ENCODE assay signal across 8 cellular contexts in the genomic region with DNA sequence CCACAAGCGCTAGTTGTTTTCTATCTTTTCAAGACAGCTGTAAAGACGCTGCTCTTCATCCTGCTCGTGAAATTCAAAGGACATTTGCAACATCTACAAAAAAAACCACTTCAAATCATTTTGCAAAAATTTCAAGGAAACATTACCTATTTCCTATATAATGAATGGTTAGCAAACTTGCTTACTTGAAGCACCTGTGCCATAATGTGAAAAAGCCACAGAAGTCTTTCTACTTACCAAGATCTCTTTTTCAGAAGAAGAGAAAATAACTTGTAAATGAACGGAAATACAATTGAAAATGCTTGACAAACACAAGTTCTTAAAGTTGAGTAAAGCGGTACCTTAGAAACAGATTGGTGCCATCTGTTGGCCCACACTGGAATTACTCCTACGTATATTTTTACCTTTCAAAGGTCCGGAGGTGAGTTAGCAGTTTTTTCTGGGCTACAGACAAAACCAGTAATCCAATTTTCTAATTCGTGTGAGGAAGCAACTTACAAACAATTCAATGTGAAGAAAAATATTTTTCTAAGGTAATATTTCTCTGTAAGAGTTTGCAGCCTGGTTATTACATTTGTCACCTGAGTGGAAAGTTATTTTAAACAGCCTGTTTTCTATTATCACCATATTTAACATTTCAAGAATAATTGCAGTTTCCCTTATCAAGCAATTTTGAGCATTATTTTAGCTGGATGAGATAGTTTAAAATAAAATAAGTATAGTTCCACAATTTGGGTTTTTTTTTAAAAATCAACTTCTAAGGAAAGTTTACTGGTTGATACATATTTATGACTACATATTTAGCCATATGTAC. TPM values are rescaled to one million over a fixed set of nuclear protein-coding genes. Genes with fewer than 3 reads are reported as not detected.
DNase-seq lines count a peak whose midpoint lies in the region; ATAC-seq, FAIRE-seq and TF ChIP-seq lines count a peak whose summit lies in the region.

A gene with protein sequence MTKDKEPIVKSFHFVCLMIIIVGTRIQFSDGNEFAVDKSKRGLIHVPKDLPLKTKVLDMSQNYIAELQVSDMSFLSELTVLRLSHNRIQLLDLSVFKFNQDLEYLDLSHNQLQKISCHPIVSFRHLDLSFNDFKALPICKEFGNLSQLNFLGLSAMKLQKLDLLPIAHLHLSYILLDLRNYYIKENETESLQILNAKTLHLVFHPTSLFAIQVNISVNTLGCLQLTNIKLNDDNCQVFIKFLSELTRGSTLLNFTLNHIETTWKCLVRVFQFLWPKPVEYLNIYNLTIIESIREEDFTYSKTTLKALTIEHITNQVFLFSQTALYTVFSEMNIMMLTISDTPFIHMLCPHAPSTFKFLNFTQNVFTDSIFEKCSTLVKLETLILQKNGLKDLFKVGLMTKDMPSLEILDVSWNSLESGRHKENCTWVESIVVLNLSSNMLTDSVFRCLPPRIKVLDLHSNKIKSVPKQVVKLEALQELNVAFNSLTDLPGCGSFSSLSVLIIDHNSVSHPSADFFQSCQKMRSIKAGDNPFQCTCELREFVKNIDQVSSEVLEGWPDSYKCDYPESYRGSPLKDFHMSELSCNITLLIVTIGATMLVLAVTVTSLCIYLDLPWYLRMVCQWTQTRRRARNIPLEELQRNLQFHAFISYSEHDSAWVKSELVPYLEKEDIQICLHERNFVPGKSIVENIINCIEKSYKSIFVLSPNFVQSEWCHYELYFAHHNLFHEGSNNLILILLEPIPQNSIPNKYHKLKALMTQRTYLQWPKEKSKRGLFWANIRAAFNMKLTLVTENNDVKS (minus strand): TSS at position 294 of the 814 bp plus-strand sequence. CDS start 27,344 bp downstream, outside the sequence.

- POLR2A ChIA-PET in HepG2 (lab: Yijun Ruan, JAX) = no interaction called here

- H3K4me2 ChIP-seq in DND-41 (ENCODE audit: insufficient read depth, low read length) (peak within 1 kb of the TSS; percentile 60), HepG2 (ENCODE audit: low read depth, low read length) (peak within 1 kb of the TSS; percentile 62)

- no peak for TF ChIP-seq POLR2A in H54 (IDR thresholded peaks at IDR 0.05; ENCODE audit: low read depth, low read length)
- TF ChIP-seq POLR2A in HepG2 (IDR thresholded peaks at IDR 0.05; ENCODE audit: insufficient read depth in 1 of 2, low read depth in 2 of 2, low read length in 2 of 2) = no peak

- no peak for TF ChIP-seq EP300 in HepG2 (IDR thresholded peaks at IDR 0.05; ENCODE audit: low read depth in 2 of 2, low read length in 2 of 2)
- no peak for TF ChIP-seq EP300 in HepG2 (CRISPR knock-in tag; IDR thresholded peaks at IDR 0.05; ENCODE audit: borderline replicate concordance)

- ATAC-seq in DND-41 (ENCODE audit: insufficient read depth, low read depth) (peak; percentile 78), HepG2 (peak; percentile 47; the same call in 1 of the 3 replicates), GM21717 (IDR thresholded peaks at IDR 0.05; ENCODE audit: unreplicated experiment) (no peak)

- FAIRE-seq in H54 (lab: Jason Lieb, UNC) (peak; percentile 48), HepG2 (lab: Jason Lieb, UNC) (peak; percentile 92)

- H2AFZ ChIP-seq in DND-41 (ENCODE audit: low read depth, low read length) = peak within 1 kb of the TSS; percentile 33
- peak within 1 kb of the TSS; percentile 61 for H2AFZ ChIP-seq in HepG2 (ENCODE audit: low read length)

- WGBS in HepG2 (ENCODE audit: low lambda C conversion rate) = 3% methylated on average over 8 of the region's 8 CpGs

- H3K36me3 ChIP-seq in DND-41 (ENCODE audit: insufficient read depth, low read length) (no peaks in the 10 kb centered on the region), HepG2 (replicated peaks in 1 of 2; ENCODE audit: control insufficient read depth in 1 of 2, insufficient read depth in 2 of 2, low read length in 2 of 2) (no peaks in the 10 kb centered on the region)

- H4K20me1 ChIP-seq in DND-41 (ENCODE audit: insufficient read depth, low read length) = no peaks in the 10 kb centered on the region
- H4K20me1 ChIP-seq in HepG2 (ENCODE audit: insufficient read depth, low read length) = no peaks in the 10 kb centered on the region

- no peak for TF ChIP-seq RAD21 in HepG2 (CRISPR knock-in tag; IDR thresholded peaks at IDR 0.05)

- no peaks in the 10 kb centered on the region for H3K9me3 ChIP-seq in DND-41 (ENCODE audit: insufficient read depth, low read length, severe bottlenecking)
- no peaks in the 10 kb centered on the region for H3K9me3 ChIP-seq in HepG2 (ENCODE audit: low read length)

- DNase-seq in DND-41 = peak; percentile 72
- no peak for DNase-seq in H54 (ENCODE audit: insufficient read length, low spot score)
- peak; percentile 35 for DNase-seq in NCI-H1105 treated with DMSO at 0.1 percent for 48 hours (lab: John Stamatoyannopoulos, UW)
- peak; percentile 81 for DNase-seq in choroid plexus epithelial cell (ENCODE audit: low read depth)
- DNase-seq in HepG2 (ENCODE audit: low spot score) = peak; percentile 57
- DNase-seq in stimulated activated CD8-positive, alpha-beta memory T cell treated with anti-CD3 and anti-CD28 coated beads, Interleukin-15, amount 100 ng/mL, for 1 hour (ENCODE audit: low read depth) = peak; percentile 41

- H3K27me3 ChIP-seq in DND-41 (ENCODE audit: insufficient read depth, low read length, poor library complexity) (no peaks in the 10 kb centered on the region), HepG2 (ENCODE audit: control insufficient read depth in 1 of 2, insufficient read depth in 2 of 2, low read length in 2 of 2) (no peaks in the 10 kb centered on the region)

- TF ChIP-seq CTCF in DND-41 (IDR thresholded peaks at IDR 0.05; ENCODE audit: borderline replicate concordance, extremely low read depth, low read length, poor library complexity, severe bottlenecking) = peak; percentile 85
- peak; percentile 35; the same call in 1 of the 2 replicates for TF ChIP-seq CTCF in WI38 (IDR thresholded peaks at IDR 0.05; ENCODE audit: low read depth, low read length)
- TF ChIP-seq CTCF in choroid plexus epithelial cell (conservative IDR thresholded peaks at IDR 0.05; ENCODE audit: low read depth, low read length) = peak; percentile 73
- peak; percentile 72 for TF ChIP-seq CTCF in HepG2 (CRISPR knock-in tag; IDR thresholded peaks at IDR 0.05)

- in situ Hi-C loops in HepG2 (cut with HindIII; ENCODE audit: extremely low pct_ligation_motif_present, low pct_unique_long_range_greater_than_20kb) = loop anchor here (5.0 kb wide), 1 partner anchor 99 kb away; no protein-coding TSS in a partner anchor

- H3K27ac ChIP-seq in DND-41 (ENCODE audit: low read length) (0 out of 2 replicates have a peak within 1 kb of the TSS, but pooled peaks have one; percentile 16), HepG2 (ENCODE audit: extremely low read length, insufficient read depth, low read length) (no peak within 1 kb of the TSS)

- H3K4me3 ChIP-seq in DND-41 (ENCODE audit: low read depth in 1 of 2, low read length in 2 of 2) (peak within 1 kb of the TSS; percentile 3 to 41; a peak in 1 of 4 replicates), WI38 (ENCODE audit: low read depth, low read length) (peak within 1 kb of the TSS; percentile 29), choroid plexus epithelial cell (ENCODE audit: low read depth, low read length) (peak within 1 kb of the TSS; percentile 52), HepG2 (replicated peaks in 1 of 3; ENCODE audit: insufficient read depth in 1 of 3, low read depth in 2 of 3, low read length in 3 of 3) (peak within 1 kb of the TSS in 2 of 3 experiments; percentile 12 to 49; a peak in 2 of 6 replicates)

- H3K4me1 ChIP-seq in DND-41 (ENCODE audit: insufficient read depth, low read length) (peaks cover 29% of the 10 kb centered on the region), HepG2 (ENCODE audit: insufficient read depth, low read length) (peaks cover 12% of the 10 kb centered on the region)

- CTCF ChIA-PET in HepG2 (lab: Yijun Ruan, JAX; ENCODE audit: low intra/inter-chr PET ratio, low total read pairs) = interaction anchor here (1.2 to 1.9 kb wide), 3 partner anchors 74 to 99 kb away, joined by 3 to 17 read pairs (median 4); a partner anchor contains a TSS

- BruUV-seq in HepG2 (replicated peaks; lab: Mats Ljungman, UMichigan) = no TSS peak

- H3K79me2 ChIP-seq in DND-41 (ENCODE audit: insufficient read depth, low read length) (no peaks in the 10 kb centered on the region), HepG2 (ENCODE audit: insufficient read depth, low read length) (no peaks in the 10 kb centered on the region)

- intact Hi-C loops in HepG2 (cut with micrococcal nuclease; ENCODE audit: unreplicated experiment) = loop anchor here (1.0 kb wide), 1 partner anchor 97 kb away; no protein-coding TSS in a partner anchor

- H3K9ac ChIP-seq in DND-41 (ENCODE audit: low read depth, low read length) (peak within 1 kb of the TSS; percentile 24; the same call in 1 of the 2 replicates), HepG2 (ENCODE audit: insufficient read depth, low read depth, low read length) (no peak within 1 kb of the TSS)

TF ChIP-seq in HepG2, 621 proteins besides CTCF, POLR2A, EP300 and RAD21 (continues in another document):
- TF ChIP-seq NR3C1 (CRISPR knock-in tag; IDR thresholded peaks at IDR 0.05) = no peak
- TF ChIP-seq NFE2 (CRISPR knock-in tag; IDR thresholded peaks at IDR 0.05) = peak; percentile 62; the same call in 1 of the 2 replicates
- TF ChIP-seq ZNF44 (CRISPR knock-in tag; IDR thresholded peaks at IDR 0.05) = no peak
- TF ChIP-seq ZNF138 (CRISPR knock-in tag; IDR thresholded peaks at IDR 0.05; ENCODE audit: low read depth) = no peak

RNA-seq across cellular contexts. Expression of the gene that starts here (rescaled TPM):
- total RNA-seq in HepG2 (2016; rRNA removed; fragmentation: Illumina TruSeq; extraction: Trizol) = 0.52 and 0.71 TPM in 2 replicates
- total RNA-seq in HepG2 (2016; cell fraction: cytosol; rRNA removed; fragmentation: Illumina TruSeq; extraction: Trizol; ENCODE audit: low read depth) = 0.40 and 0.62 TPM in 2 replicates
- total RNA-seq in HepG2 (2016; cell fraction: insoluble cytoplasmic fraction; rRNA removed; fragmentation: Illumina TruSeq; extraction: Trizol) = 0.31 and 0.54 TPM in 2 replicates
- total RNA-seq in HepG2 (2016; cell fraction: membrane; rRNA removed; fragmentation: Illumina TruSeq; extraction: Trizol) = 1.0 and 1.2 TPM in 2 replicates
- total RNA-seq in HepG2 (2016; cell fraction: nucleus; rRNA removed; fragmentation: Illumina TruSeq; extraction: Trizol) = 0.71 and 0.72 TPM in 2 replicates
- 0.18 and 0.33 TPM in 2 replicates for polyA plus RNA-seq in HepG2 (2011; rRNA removed)
- polyA plus RNA-seq in HepG2 (2011; cell fraction: cytosol; rRNA removed) = 0.05 and 0.12 TPM in 2 replicates
- 0.19 and 0.23 TPM in 2 replicates for polyA plus RNA-seq in HepG2 (2011; cell fraction: nucleus; rRNA removed)
- 0.12 and 0.39 TPM in 2 replicates for polyA plus RNA-seq in HepG2 (2012)
- polyA plus RNA-seq in HepG2 (2016; cell fraction: cytosol; fragmentation: Illumina TruSeq; extraction: Trizol; ENCODE audit: low read depth) = 0.02 TPM in 1 of 2 replicates, not detected in the other
- 0.17 and 0.19 TPM in 2 replicates for polyA plus RNA-seq in HepG2 (2016; cell fraction: insoluble cytoplasmic fraction; fragmentation: Illumina TruSeq; extraction: Trizol; ENCODE audit: low read depth)
- polyA plus RNA-seq in HepG2 (2016; cell fraction: membrane; fragmentation: Illumina TruSeq; extraction: Trizol; ENCODE audit: low read depth) = 0.03 and 0.06 TPM in 2 replicates
- polyA plus RNA-seq in HepG2 (2016; cell fraction: nucleus; fragmentation: Illumina TruSeq; extraction: Trizol; ENCODE audit: insufficient read depth, low read depth) = 0.61 and 0.71 TPM in 2 replicates
- 0.20 and 7.2 TPM in 2 replicates for polyA minus RNA-seq in HepG2 (2011; rRNA and poly(A)+ RNA removed; ENCODE audit: low replicate concordance)
- polyA minus RNA-seq in HepG2 (2011; cell fraction: cytosol; rRNA and poly(A)+ RNA removed) = 0.26 and 0.59 TPM in 2 replicates
- 0.62 and 0.90 TPM in 2 replicates for polyA minus RNA-seq in HepG2 (2011; cell fraction: nucleus; rRNA and poly(A)+ RNA removed)

Comparison
In these comparisons a context has a peak if more than half of its experiments do, and no peak if none do; other contexts are left out.
1. CTCF ChIP-seq: peak in every context shown above with its lines; median percentile 85 in DND-41; 73 in choroid plexus epithelial cell; 72 in HepG2; 35 in WI38.